Comparison of ENCODE assay signal across 13 cellular contexts in genomic region chr9:3848445-3849114, GRCh38.
DNase-seq lines count a peak whose midpoint lies in the region; ATAC-seq and TF ChIP-seq lines count a peak whose summit lies in the region.
"Had no signal": no experiment of that assay in that cellular context is flagged by ENCODE, and none has a peak within 500 bp of the region (broad histone marks: within the 10 kb centered on the region; RNA-seq: fewer than 3 reads in every experiment).

No MANE protein-coding gene starts in this region.

- peaks cover 4% of the 10 kb centered on the region for H3K4me1 Mint-ChIP-seq in activated T-helper 2 cell treated with anti-CD3 and anti-CD28 coated beads, Interferon-gamma antibody, Interleukin-2, Interleukin-4, amounts not matched to agents 10 μg/mL and 5 μg/mL and 100 μg/mL, durations not matched to agents 14 hours and 24 hours and 36 hours (ENCODE audit: low read depth)
- H3K4me1 Mint-ChIP-seq: naive thymus-derived CD8-positive, alpha-beta T cell had no signal

- H3K9me3 ChIP-seq in RWPE2 (ENCODE audit: severe bottlenecking), result no peaks in the 10 kb centered on the region
- H3K9me3 ChIP-seq: uterus had no signal

- H3K4me3 ChIP-seq in RWPE2 (ENCODE audit: severe bottlenecking) (no peak overlapping the region), retinal pigment epithelial cell (ENCODE audit: low read length) (no peak overlapping the region)
- H3K4me3 ChIP-seq: uterus had no signal

- H3K27ac Mint-ChIP-seq in activated T-helper 2 cell treated with anti-CD3 and anti-CD28 coated beads, Interferon-gamma antibody, Interleukin-2, Interleukin-4, amounts not matched to agents 10 μg/mL and 5 μg/mL and 100 μg/mL, durations not matched to agents 14 hours and 24 hours and 36 hours, result no peak overlapping the region

- no peaks in the 10 kb centered on the region for H3K36me3 ChIP-seq in RWPE2 (ENCODE audit: low read depth)
- H3K36me3 ChIP-seq: uterus had no signal

- no peak overlapping the region for H3K4me3 Mint-ChIP-seq in activated T-helper 2 cell treated with anti-CD3 and anti-CD28 coated beads, Interferon-gamma antibody, Interleukin-2, Interleukin-4, amounts not matched to agents 10 μg/mL and 5 μg/mL and 100 μg/mL, durations not matched to agents 14 hours and 24 hours and 36 hours (ENCODE audit: low read depth)
- H3K4me3 Mint-ChIP-seq: naive thymus-derived CD8-positive, alpha-beta T cell had no signal

- no peaks in the 10 kb centered on the region for H3K9me3 Mint-ChIP-seq in activated T-helper 2 cell treated with anti-CD3 and anti-CD28 coated beads, Interferon-gamma antibody, Interleukin-2, Interleukin-4, amounts not matched to agents 10 μg/mL and 5 μg/mL and 100 μg/mL, durations not matched to agents 14 hours and 24 hours and 36 hours
- H3K9me3 Mint-ChIP-seq: activated naive CD4-positive, alpha-beta T cell treated with anti-CD3 and anti-CD28 coated beads, Interleukin-2, amount 50 U/mL, for 72 hours had no signal

- H3K36me3 Mint-ChIP-seq in activated T-helper 2 cell treated with anti-CD3 and anti-CD28 coated beads, Interferon-gamma antibody, Interleukin-2, Interleukin-4, amounts not matched to agents 10 μg/mL and 5 μg/mL and 100 μg/mL, durations not matched to agents 14 hours and 24 hours and 36 hours (ENCODE audit: low read depth), result no peaks in the 10 kb centered on the region
- H3K36me3 Mint-ChIP-seq: activated naive CD4-positive, alpha-beta T cell treated with anti-CD3 and anti-CD28 coated beads, Interleukin-2, amount 50 U/mL, for 72 hours had no signal

- H3K27me3 Mint-ChIP-seq in activated T-helper 2 cell treated with anti-CD3 and anti-CD28 coated beads, Interferon-gamma antibody, Interleukin-2, Interleukin-4, amounts not matched to agents 10 μg/mL and 5 μg/mL and 100 μg/mL, durations not matched to agents 14 hours and 24 hours and 36 hours (ENCODE audit: low read depth), result no peaks in the 10 kb centered on the region

- H3K27me3 ChIP-seq in RWPE2 (ENCODE audit: insufficient read depth, poor library complexity, severe bottlenecking), result no peaks in the 10 kb centered on the region
- H3K27me3 ChIP-seq: uterus had no signal

- H3K27ac ChIP-seq in RWPE2 (ENCODE audit: poor library complexity, severe bottlenecking), result no peak overlapping the region
- H3K27ac ChIP-seq: uterus had no signal

- no peaks in the 10 kb centered on the region for H3K4me1 ChIP-seq in RWPE2 (ENCODE audit: insufficient read depth, poor library complexity, severe bottlenecking)
- H3K4me1 ChIP-seq: uterus had no signal

- TF ChIP-seq CTCF in RWPE2 (IDR thresholded peaks at IDR 0.05; ENCODE audit: poor library complexity, severe bottlenecking), result peak; percentile 18
- TF ChIP-seq CTCF in retinal pigment epithelial cell (conservative IDR thresholded peaks at IDR 0.05; ENCODE audit: low read depth, low read length), result peak; percentile 48

- peak; percentile 43 for DNase-seq in NCI-H748 (lab: John Stamatoyannopoulos, UW; ENCODE audit: unreplicated experiment)
- no peak for DNase-seq in NCI-H748 treated with DMSO at 0.1 percent for 48 hours (lab: John Stamatoyannopoulos, UW)
- no peak for DNase-seq in RWPE2 (ENCODE audit: low spot score)
- peak; percentile 40 for DNase-seq in fibroblast of gingiva (ENCODE audit: low read depth)
- DNase-seq in retinal pigment epithelial cell (ENCODE audit: low read depth), result no peak
- DNase-seq in activated T-helper 2 cell treated with anti-CD3 and anti-CD28 coated beads, Interferon-gamma antibody, Interleukin-2, Interleukin-4, amounts not matched to agents 10 μg/mL and 5 μg/mL and 100 μg/mL, durations not matched to agents 14 hours and 24 hours and 36 hours (ENCODE audit: low spot score), result no peak
- DNase-seq in NCI-H187 treated with DMSO at 0.1 percent for 48 hours (lab: John Stamatoyannopoulos, UW), result no peak
- DNase-seq: GOT3; naive thymus-derived CD8-positive, alpha-beta T cell; uterus had no signal

- intact Hi-C loops in activated T-helper 2 cell treated with anti-CD3 and anti-CD28 coated beads, Interferon-gamma antibody, Interleukin-2, Interleukin-4, amounts not matched to agents 10 μg/mL and 5 μg/mL and 100 μg/mL, durations not matched to agents 14 hours and 24 hours and 36 hours (cut with micrococcal nuclease), result no loop called here

- ATAC-seq in RWPE2 (ENCODE audit: low read depth) (no peak), GM21381 (IDR thresholded peaks at IDR 0.05; ENCODE audit: unreplicated experiment) (no peak)
- ATAC-seq: activated CD4-positive, CD25-positive, alpha-beta regulatory T cell treated with anti-CD3 and anti-CD28 coated beads, Interleukin-2, amount 50 U/mL, for 24 hours; activated naive CD4-positive, alpha-beta T cell treated with anti-CD3 and anti-CD28 coated beads, Interleukin-2, amount 50 U/mL, for 72 hours; naive thymus-derived CD8-positive, alpha-beta T cell had no signal

Comparison
In these comparisons a context has a peak if more than half of its experiments do, and no peak if none do; other contexts are left out.
1. DNase-seq: peak in NCI-H748 (single experiment) and fibroblast of gingiva (single experiment); none in NCI-H748 treated with DMSO at 0.1 percent for 48 hours (single experiment), RWPE2 (single experiment), retinal pigment epithelial cell (single experiment), activated T-helper 2 cell treated with anti-CD3 and anti-CD28 coated beads, Interferon-gamma antibody, Interleukin-2, Interleukin-4, amounts not matched to agents 10 μg/mL and 5 μg/mL and 100 μg/mL, durations not matched to agents 14 hours and 24 hours and 36 hours (single experiment) and NCI-H187 treated with DMSO at 0.1 percent for 48 hours (single experiment).